ENCODE assay signal across 8 cellular contexts in the genomic region with DNA sequence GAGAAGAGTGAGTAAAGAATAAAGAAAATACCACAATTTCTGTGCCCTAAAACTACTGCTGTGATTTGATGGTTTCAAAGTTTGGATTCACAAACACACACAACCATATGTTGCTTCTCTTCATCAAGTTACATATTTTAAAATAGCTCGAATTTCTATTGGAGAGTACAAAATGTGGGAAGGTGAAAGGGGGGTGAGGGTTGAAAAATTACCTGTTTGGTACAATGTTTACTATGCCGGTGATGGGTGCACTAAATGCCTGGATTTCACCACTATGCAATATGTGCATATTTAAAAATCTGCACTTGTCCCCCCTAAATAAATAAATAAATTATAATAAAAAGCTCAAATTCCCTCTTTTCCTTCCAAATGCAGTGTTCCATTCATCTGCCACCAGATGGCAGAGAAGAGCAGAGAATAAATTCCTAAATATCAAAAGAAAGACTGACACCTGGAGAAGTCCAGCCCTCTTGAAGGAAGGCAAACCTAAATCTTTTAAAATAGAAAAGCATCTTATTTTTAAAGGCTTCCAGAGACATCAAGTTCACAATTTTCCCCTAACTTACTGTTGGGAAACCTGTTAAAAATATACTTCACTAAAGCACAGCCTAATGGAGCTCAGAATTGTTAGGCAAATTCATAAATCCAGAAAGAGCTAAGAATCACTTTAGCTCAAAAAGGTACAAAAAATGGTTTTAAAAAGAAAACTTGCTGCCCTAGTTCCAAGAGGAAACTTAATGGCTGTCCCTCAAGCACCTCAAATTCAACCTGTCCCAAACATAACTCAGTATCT. TPM values are rescaled to one million over a fixed set of nuclear protein-coding genes. Genes with fewer than 3 reads are reported as not detected.
DNase-seq lines count a peak whose midpoint lies in the region; ATAC-seq and TF ChIP-seq lines count a peak whose summit lies in the region.

No MANE protein-coding gene starts in this region.

- no peak overlapping the region for H3K4me3 ChIP-seq in astrocyte of the spinal cord (ENCODE audit: low read depth, low read length)

- peak; percentile 33 for ATAC-seq in left colon
- no peak for ATAC-seq in HG02970 (IDR thresholded peaks at IDR 0.05; ENCODE audit: low FRiP score, unreplicated experiment)

- in situ Hi-C loops in astrocyte of the spinal cord (cut with HindIII; ENCODE audit: low sequenced_read_pairs) = no loop called here

- intact Hi-C loops in left colon (cut with DNase I, micrococcal nuclease) = loop anchor here in 1 of 2 donors (5.0 kb wide), 1 partner anchor 353 kb away; no protein-coding TSS in a partner anchor

- peak; percentile 5 for DNase-seq in NCI-H1436 (lab: John Stamatoyannopoulos, UW)
- no peak for DNase-seq in NCI-H1436 treated with DMSO at 0.1 percent for 48 hours (lab: John Stamatoyannopoulos, UW)
- DNase-seq in NCI-H1694 (lab: John Stamatoyannopoulos, UW) = peak; percentile 10
- peak; percentile 50 for DNase-seq in astrocyte of the spinal cord (ENCODE audit: low read depth, low spot score)
- no peak for DNase-seq in left colon
- DNase-seq in stimulated activated CD8-positive, alpha-beta memory T cell treated with anti-CD3 and anti-CD28 coated beads, Interleukin-4, amount 100 ng/mL, for 48 hours = no peak
- no peak for DNase-seq in NCI-H128 (lab: John Stamatoyannopoulos, UW; ENCODE audit: unreplicated experiment)

- peak; percentile 78 for TF ChIP-seq CTCF in astrocyte of the spinal cord (IDR thresholded peaks at IDR 0.05; ENCODE audit: low read depth, low read length)

RNA-seq across cellular contexts. Expression of a gene that starts 24.8 kb away (rescaled TPM):
- 10 to 100 TPM; 21.0 to 22.0 TPM for total RNA-seq in left colon

RNA-seq across cellular contexts. Expression of a gene that starts 43.1 kb away (rescaled TPM):
- 1 to 10 TPM; 5.8 to 6.2 TPM for total RNA-seq in left colon

Comparison
In these comparisons a context has a peak if more than half of its experiments do, and no peak if none do; other contexts are left out.
1. DNase-seq: peak in NCI-H1436 (single experiment), NCI-H1694 (single experiment) and astrocyte of the spinal cord (single experiment); none in NCI-H1436 treated with DMSO at 0.1 percent for 48 hours (single experiment), left colon (0 of 2), stimulated activated CD8-positive, alpha-beta memory T cell treated with anti-CD3 and anti-CD28 coated beads, Interleukin-4, amount 100 ng/mL, for 48 hours (single experiment) and NCI-H128 (single experiment).